Comparison of ENCODE assay signal across 8 cellular contexts in genomic region chr3:15206662-15207576, GRCh38. TPM values are rescaled to one million over a fixed set of nuclear protein-coding genes. Genes with fewer than 3 reads are reported as not detected.
DNase-seq lines count a peak whose midpoint lies in the region; ATAC-seq and TF ChIP-seq lines count a peak whose summit lies in the region.

No MANE protein-coding gene starts in this region.

- intact Hi-C loops in gastrocnemius medialis (cut with DNase I; ENCODE audit: low total_unique reads) = loop anchor here (1.0 to 10.0 kb wide), 5 partner anchors 61 to 262 kb away; partner anchors contain the start of gene NR2C2

- 8% methylated on average over 24 of the region's 30 CpGs for WGBS in hepatocyte (ENCODE audit: low lambda C conversion rate, missing lambda C conversion rate)

- peak overlapping the region; percentile 87 for H3K4me2 ChIP-seq in hepatocyte

- H3K9me3 ChIP-seq in hepatocyte (ENCODE audit: low read depth) (no peaks in the 10 kb centered on the region), gastrocnemius medialis (no peaks in the 10 kb centered on the region)

- peak overlapping the region; percentile 99 for H3K27ac ChIP-seq in hepatocyte
- peak overlapping the region; percentile 97 to 99 (median 98) for H3K27ac ChIP-seq in gastrocnemius medialis

- in situ Hi-C loops in gastrocnemius medialis (cut with MboI; ENCODE audit: low sequenced_read_pairs in 4 of 4) = loop anchor here (10.0 to 25.0 kb wide), 4 partner anchors 198 to 355 kb away; partner anchors contain the start of gene NR2C2 (in 2 of the 4)

- peaks cover 8% of the 10 kb centered on the region for H3K4me1 ChIP-seq in hepatocyte (ENCODE audit: insufficient read depth)
- H3K4me1 ChIP-seq in gastrocnemius medialis = peaks cover 15 to 24% of the 10 kb centered on the region in 2 donors

- H4K20me1 ChIP-seq in hepatocyte (ENCODE audit: insufficient read depth, poor library complexity, severe bottlenecking) = peaks cover 49% of the 10 kb centered on the region

- TF ChIP-seq CTCF in LNCaP clone FGC (IDR thresholded peaks at IDR 0.05; ENCODE audit: control insufficient read depth, extremely low read depth, insufficient read depth) = no peak
- no peak for TF ChIP-seq CTCF in hepatocyte (IDR thresholded peaks at IDR 0.05; ENCODE audit: poor library complexity)
- TF ChIP-seq CTCF in gastrocnemius medialis (IDR thresholded peaks at IDR 0.05 in 4 of 5, conservative IDR thresholded peaks at IDR 0.05 in 1 of 5) = no peak

- ATAC-seq in GM19328 (IDR thresholded peaks at IDR 0.05; ENCODE audit: unreplicated experiment) (peak; percentile 32), gastrocnemius medialis (peak; percentile 79 to 89)

- peak overlapping the region; percentile 76 for H3K4me3 ChIP-seq in LNCaP clone FGC (ENCODE audit: low read depth, low read length)
- peak overlapping the region; percentile 91 for H3K4me3 ChIP-seq in hepatocyte
- peak overlapping the region; percentile 81 to 93 (median 88) for H3K4me3 ChIP-seq in gastrocnemius medialis

- peak; percentile 29 to 41 for TF ChIP-seq POLR2A in gastrocnemius medialis (IDR thresholded peaks at IDR 0.05)

- H2AFZ ChIP-seq in hepatocyte = peak overlapping the region; percentile 92

- no peaks in the 10 kb centered on the region for H3K9me2 ChIP-seq in hepatocyte (replicated peaks; ENCODE audit: insufficient read depth)

- H3K27me3 ChIP-seq in hepatocyte = no peaks in the 10 kb centered on the region
- no peaks in the 10 kb centered on the region for H3K27me3 ChIP-seq in gastrocnemius medialis

- H3K36me3 ChIP-seq in hepatocyte (replicated peaks; ENCODE audit: insufficient read depth, low read depth) (no peaks in the 10 kb centered on the region), gastrocnemius medialis (peaks cover 0 to 6% of the 10 kb centered on the region in 2 donors)

- peak; percentile 21 for DNase-seq in 8988T
- no peak for DNase-seq in LNCaP clone FGC (ENCODE audit: low read depth)
- peak; percentile 68 for DNase-seq in amniotic epithelial cell (ENCODE audit: low read depth)
- peak; percentile 59 for DNase-seq in hepatocyte (ENCODE audit: low spot score)
- DNase-seq in gastrocnemius medialis = peak; percentile 77 to 79
- DNase-seq in NCI-H526 treated with DMSO at 0.1 percent for 48 hours (lab: John Stamatoyannopoulos, UW) = no peak
- DNase-seq in NCI-H187 treated with DMSO at 0.1 percent for 48 hours (lab: John Stamatoyannopoulos, UW) = no peak

- peaks cover 56% of the 10 kb centered on the region for H3K79me2 ChIP-seq in hepatocyte

RNA-seq across cellular contexts. Expression of gene CAPN7, which starts 0.9 kb away (rescaled TPM):
- total RNA-seq in hepatocyte (48.5 and 60.3 TPM in 2 replicates), gastrocnemius medialis (100 to 1,000 TPM in 1 of 4 donors, 10 to 100 TPM in 3; 33.8 to 153 (median 69.7) TPM)
- 21.6 and 24.3 TPM in 2 replicates for polyA plus RNA-seq in hepatocyte

Comparison
In these comparisons a context has a peak if more than half of its experiments do, and no peak if none do; other contexts are left out.
1. DNase-seq: peak in 8988T (single experiment), amniotic epithelial cell (single experiment), hepatocyte (single experiment) and gastrocnemius medialis (2 of 2); none in LNCaP clone FGC (single experiment), NCI-H526 treated with DMSO at 0.1 percent for 48 hours (single experiment) and NCI-H187 treated with DMSO at 0.1 percent for 48 hours (single experiment).
2. Peak in every context shown above with its lines, with median percentiles within 50 percentile points of each other: H3K4me3 ChIP-seq.